ENCODE assay signal across 9 cellular contexts in genomic region chr7:114087674-114088539, GRCh38.
DNase-seq lines count a peak whose midpoint lies in the region; ATAC-seq, FAIRE-seq and TF ChIP-seq lines count a peak whose summit lies in the region.
"Had no signal": no experiment of that assay in that cellular context is flagged by ENCODE, and none has a peak within 500 bp of the region (broad histone marks: within the 10 kb centered on the region; RNA-seq: fewer than 3 reads in every experiment).

No MANE protein-coding gene starts in this region.

- H3K79me2 ChIP-seq in HepG2 (ENCODE audit: insufficient read depth, low read length) (no peaks in the 10 kb centered on the region), Karpas-422 (ENCODE audit: low read length) (no peaks in the 10 kb centered on the region)

- CTCF ChIA-PET in HepG2 (lab: Yijun Ruan, JAX; ENCODE audit: low intra/inter-chr PET ratio, low total read pairs): no interaction called here

- H3K27me3 Mint-ChIP-seq in mesothelial cell of epicardium (ENCODE audit: low read depth): peaks cover 75% of the 10 kb centered on the region
- H3K27me3 Mint-ChIP-seq in activated T-helper 1 cell treated with anti-CD3 and anti-CD28 coated beads, Interleukin-12 subunit alpha, Interleukin-12 subunit beta, Interleukin-2, Interleukin-4 antibody, amounts not matched to agents 30 ng/mL and 10 ng/mL and 1 ng/mL, durations not matched to agents 14 hours and 24 hours and 36 hours (ENCODE audit: insufficient read depth): peaks cover 65% of the 10 kb centered on the region

- H3K4me2 ChIP-seq in HepG2 (ENCODE audit: low read depth, low read length): no peak overlapping the region
- no peak overlapping the region for H3K4me2 ChIP-seq in Karpas-422 (ENCODE audit: low read depth, low read length, poor library complexity, severe bottlenecking)

- H3K36me3 ChIP-seq in liver (ENCODE audit: control insufficient read depth in 4 of 4, insufficient read depth in 3 of 4, low read depth in 1 of 4, low read length in 3 of 4) (no peaks in the 10 kb centered on the region), HepG2 (replicated peaks in 1 of 2; ENCODE audit: control insufficient read depth in 1 of 2, insufficient read depth in 2 of 2, low read length in 2 of 2) (no peaks in the 10 kb centered on the region), Karpas-422 (ENCODE audit: insufficient read depth, low read length) (no peaks in the 10 kb centered on the region)

- H3K9me3 Mint-ChIP-seq in mesothelial cell of epicardium: no peaks in the 10 kb centered on the region
- H3K9me3 Mint-ChIP-seq in activated T-helper 1 cell treated with anti-CD3 and anti-CD28 coated beads, Interleukin-12 subunit alpha, Interleukin-12 subunit beta, Interleukin-2, Interleukin-4 antibody, amounts not matched to agents 30 ng/mL and 10 ng/mL and 1 ng/mL, durations not matched to agents 14 hours and 24 hours and 36 hours: no peaks in the 10 kb centered on the region

- no peak for TF ChIP-seq EP300 in HepG2 (IDR thresholded peaks at IDR 0.05; ENCODE audit: low read depth in 2 of 2, low read length in 2 of 2)
- no peak for TF ChIP-seq EP300 in HepG2 (CRISPR knock-in tag; IDR thresholded peaks at IDR 0.05; ENCODE audit: borderline replicate concordance)

- H2AFZ ChIP-seq in HepG2 (ENCODE audit: low read length): no peak overlapping the region
- no peak overlapping the region for H2AFZ ChIP-seq in Karpas-422 (ENCODE audit: low read length)

- BruUV-seq in HepG2 (replicated peaks; lab: Mats Ljungman, UMichigan): no TSS peak

- H4K20me1 ChIP-seq in HepG2 (ENCODE audit: insufficient read depth, low read length) (no peaks in the 10 kb centered on the region), Karpas-422 (ENCODE audit: insufficient read depth, low read depth, low read length) (no peaks in the 10 kb centered on the region)

- DNase-seq in HepG2 (ENCODE audit: low spot score) (no peak), coronary artery (ENCODE audit: low spot score) (no peak), mesothelial cell of epicardium (ENCODE audit: low spot score in 2 of 2, unreplicated experiment in 2 of 2) (no peak), ureter (ENCODE audit: low spot score) (no peak), Karpas-422 (no peak), NCI-H2029 treated with DMSO at 0.1 percent for 48 hours (lab: John Stamatoyannopoulos, UW) (no peak)
- DNase-seq in activated T-helper 1 cell treated with anti-CD3 and anti-CD28 coated beads, Interleukin-12 subunit alpha, Interleukin-12 subunit beta, Interleukin-2, Interleukin-4 antibody, amounts not matched to agents 30 ng/mL and 10 ng/mL and 1 ng/mL, durations not matched to agents 14 hours and 24 hours and 36 hours (ENCODE audit: low spot score): no peak

- intact Hi-C loops in HepG2 (cut with micrococcal nuclease; ENCODE audit: unreplicated experiment): no loop called here
- intact Hi-C loops in activated T-helper 1 cell treated with anti-CD3 and anti-CD28 coated beads, Interleukin-12 subunit alpha, Interleukin-12 subunit beta, Interleukin-2, Interleukin-4 antibody, amounts not matched to agents 30 ng/mL and 10 ng/mL and 1 ng/mL, durations not matched to agents 14 hours and 24 hours and 36 hours (cut with micrococcal nuclease): loop anchor here (10.0 kb wide), 4 partner anchors 317 to 1387 kb away; no protein-coding TSS in a partner anchor

- H3K27ac ChIP-seq in liver (ENCODE audit: low read depth in 1 of 2, low read length in 2 of 2) (peak overlapping the region; percentile 27 to 48), HepG2 (ENCODE audit: extremely low read length, insufficient read depth, low read length) (no peak overlapping the region), coronary artery (peak overlapping the region in 1 of 2 donors; percentile 91), Karpas-422 (ENCODE audit: low read length) (no peak overlapping the region)
- H3K27ac ChIP-seq: epithelial cell of prostate had no signal

- peak overlapping the region; percentile 78 to 96 (median 95) for H3K4me3 ChIP-seq in liver (ENCODE audit: low read depth in 1 of 3, low read length in 3 of 3)
- no peak overlapping the region for H3K4me3 ChIP-seq in HepG2 (replicated peaks in 1 of 3; ENCODE audit: insufficient read depth in 1 of 3, low read depth in 2 of 3, low read length in 3 of 3)
- H3K4me3 ChIP-seq in coronary artery: peak overlapping the region; percentile 80
- H3K4me3 ChIP-seq in Karpas-422 (ENCODE audit: low read length): no peak overlapping the region

- H3K27ac Mint-ChIP-seq in mesothelial cell of epicardium: no peak overlapping the region
- H3K27ac Mint-ChIP-seq in activated T-helper 1 cell treated with anti-CD3 and anti-CD28 coated beads, Interleukin-12 subunit alpha, Interleukin-12 subunit beta, Interleukin-2, Interleukin-4 antibody, amounts not matched to agents 30 ng/mL and 10 ng/mL and 1 ng/mL, durations not matched to agents 14 hours and 24 hours and 36 hours: no peak overlapping the region

- in situ Hi-C loops in HepG2 (cut with HindIII; ENCODE audit: extremely low pct_ligation_motif_present, low pct_unique_long_range_greater_than_20kb): loop anchor here (25.0 kb wide), 1 partner anchor 324 kb away; the partner anchor contains the start of gene FOXP2

- H3K9ac ChIP-seq in liver (ENCODE audit: low read depth in 1 of 2, low read length in 2 of 2): peak overlapping the region in 1 of 2 donors; percentile 58
- H3K9ac ChIP-seq in HepG2 (ENCODE audit: insufficient read depth, low read depth, low read length): no peak overlapping the region
- no peak overlapping the region for H3K9ac ChIP-seq in Karpas-422 (ENCODE audit: low read length)

- WGBS in liver: 12% methylated on average over 31 of the region's 31 CpGs
- 67% methylated on average over 30 of the region's 31 CpGs for WGBS in HepG2 (ENCODE audit: low lambda C conversion rate)

- H3K4me1 ChIP-seq in liver (ENCODE audit: control insufficient read depth in 4 of 4, insufficient read depth in 4 of 4, low read length in 3 of 4) (peaks cover 3 to 36% (median 22%) of the 10 kb centered on the region in 4 donors), HepG2 (ENCODE audit: insufficient read depth, low read length) (peaks cover 38% of the 10 kb centered on the region), Karpas-422 (ENCODE audit: low read length) (no peaks in the 10 kb centered on the region)

- H3K4me1 Mint-ChIP-seq in mesothelial cell of epicardium: peaks cover 39% of the 10 kb centered on the region
- H3K4me1 Mint-ChIP-seq in activated T-helper 1 cell treated with anti-CD3 and anti-CD28 coated beads, Interleukin-12 subunit alpha, Interleukin-12 subunit beta, Interleukin-2, Interleukin-4 antibody, amounts not matched to agents 30 ng/mL and 10 ng/mL and 1 ng/mL, durations not matched to agents 14 hours and 24 hours and 36 hours (ENCODE audit: low read depth): peaks cover 35% of the 10 kb centered on the region

- no peak for FAIRE-seq in HepG2 (lab: Jason Lieb, UNC)

- ATAC-seq in HepG2: no peak

- POLR2A ChIA-PET in HepG2 (lab: Yijun Ruan, JAX): no interaction called here

- H3K9me2 ChIP-seq in Karpas-422 (replicated peaks; ENCODE audit: insufficient read depth, low read length): no peaks in the 10 kb centered on the region

- H3K4me3 Mint-ChIP-seq in mesothelial cell of epicardium: peak overlapping the region; percentile 91
- H3K4me3 Mint-ChIP-seq in activated T-helper 1 cell treated with anti-CD3 and anti-CD28 coated beads, Interleukin-12 subunit alpha, Interleukin-12 subunit beta, Interleukin-2, Interleukin-4 antibody, amounts not matched to agents 30 ng/mL and 10 ng/mL and 1 ng/mL, durations not matched to agents 14 hours and 24 hours and 36 hours: no peak overlapping the region

- H3K9me3 ChIP-seq in liver (ENCODE audit: control insufficient read depth in 4 of 4, low read length in 3 of 4) (no peaks in the 10 kb centered on the region), HepG2 (ENCODE audit: low read length) (no peaks in the 10 kb centered on the region), Karpas-422 (ENCODE audit: low read length) (peaks cover 17% of the 10 kb centered on the region)

- TF ChIP-seq CTCF in liver (IDR thresholded peaks at IDR 0.05; ENCODE audit: low read depth, low read length, missing input control) (no peak), HepG2 (CRISPR knock-in tag; IDR thresholded peaks at IDR 0.05) (no peak), coronary artery (IDR thresholded peaks at IDR 0.05) (no peak), mesothelial cell of epicardium (IDR thresholded peaks at IDR 0.05; ENCODE audit: unreplicated experiment) (no peak)

- peaks cover 0 to 3% (median 0%) of the 10 kb centered on the region in 4 donors for H3K27me3 ChIP-seq in liver (ENCODE audit: control insufficient read depth in 4 of 4, insufficient read depth in 4 of 4, low read length in 3 of 4)
- peaks cover 1 to 23% of the 10 kb centered on the region in 2 experiments for H3K27me3 ChIP-seq in HepG2 (ENCODE audit: control insufficient read depth in 1 of 2, insufficient read depth in 2 of 2, low read length in 2 of 2)
- H3K27me3 ChIP-seq in Karpas-422 (ENCODE audit: low read length): no peaks in the 10 kb centered on the region

- no peak for TF ChIP-seq POLR2A in HepG2 (IDR thresholded peaks at IDR 0.05; ENCODE audit: insufficient read depth in 1 of 2, low read depth in 2 of 2, low read length in 2 of 2)

- TF ChIP-seq RAD21 in liver (IDR thresholded peaks at IDR 0.05) (peak in 1 of 2 donors; percentile 13), HepG2 (CRISPR knock-in tag; IDR thresholded peaks at IDR 0.05) (no peak)

- H3K36me3 Mint-ChIP-seq in mesothelial cell of epicardium: no peaks in the 10 kb centered on the region
- H3K36me3 Mint-ChIP-seq in activated T-helper 1 cell treated with anti-CD3 and anti-CD28 coated beads, Interleukin-12 subunit alpha, Interleukin-12 subunit beta, Interleukin-2, Interleukin-4 antibody, amounts not matched to agents 30 ng/mL and 10 ng/mL and 1 ng/mL, durations not matched to agents 14 hours and 24 hours and 36 hours (ENCODE audit: low read depth): no peaks in the 10 kb centered on the region

TF ChIP-seq in liver, 16 proteins besides CTCF, POLR2A, EP300 and RAD21:
- TF ChIP-seq EGR1 (IDR thresholded peaks at IDR 0.05; ENCODE audit: low read depth in 2 of 2): no peak
- no peak for TF ChIP-seq TAF1 (conservative IDR thresholded peaks at IDR 0.05)

TF ChIP-seq in HepG2, 621 proteins besides CTCF, POLR2A, EP300 and RAD21 (continues in another document):
- no peak for TF ChIP-seq TEAD3 (CRISPR knock-in tag; optimal IDR thresholded peaks at IDR 0.05; ENCODE audit: borderline replicate concordance)
- TF ChIP-seq ZNF670 (CRISPR knock-in tag; IDR thresholded peaks at IDR 0.05; ENCODE audit: borderline replicate concordance): no peak
- no peak for TF ChIP-seq CENPX (CRISPR knock-in tag; IDR thresholded peaks at IDR 0.05)
- no peak for TF ChIP-seq TAF15 (IDR thresholded peaks at IDR 0.05; ENCODE audit: low read depth, low read length, poor library complexity, severe bottlenecking)
- no peak for TF ChIP-seq CBX5 (CRISPR knock-in tag; IDR thresholded peaks at IDR 0.05; ENCODE audit: borderline replicate concordance)
- TF ChIP-seq ATF5 (CRISPR knock-in tag; IDR thresholded peaks at IDR 0.05; ENCODE audit: low read depth): no peak

Comparison
In these comparisons a context has a peak if more than half of its experiments do, and no peak if none do; other contexts are left out.
1. H3K27ac ChIP-seq: peak in liver (2 of 2); none in HepG2 (single experiment) and Karpas-422 (single experiment).
2. H3K4me3 ChIP-seq: peak in liver (3 of 3) and coronary artery (single experiment); none in HepG2 (0 of 3) and Karpas-422 (single experiment).